In the genomic region with DNA sequence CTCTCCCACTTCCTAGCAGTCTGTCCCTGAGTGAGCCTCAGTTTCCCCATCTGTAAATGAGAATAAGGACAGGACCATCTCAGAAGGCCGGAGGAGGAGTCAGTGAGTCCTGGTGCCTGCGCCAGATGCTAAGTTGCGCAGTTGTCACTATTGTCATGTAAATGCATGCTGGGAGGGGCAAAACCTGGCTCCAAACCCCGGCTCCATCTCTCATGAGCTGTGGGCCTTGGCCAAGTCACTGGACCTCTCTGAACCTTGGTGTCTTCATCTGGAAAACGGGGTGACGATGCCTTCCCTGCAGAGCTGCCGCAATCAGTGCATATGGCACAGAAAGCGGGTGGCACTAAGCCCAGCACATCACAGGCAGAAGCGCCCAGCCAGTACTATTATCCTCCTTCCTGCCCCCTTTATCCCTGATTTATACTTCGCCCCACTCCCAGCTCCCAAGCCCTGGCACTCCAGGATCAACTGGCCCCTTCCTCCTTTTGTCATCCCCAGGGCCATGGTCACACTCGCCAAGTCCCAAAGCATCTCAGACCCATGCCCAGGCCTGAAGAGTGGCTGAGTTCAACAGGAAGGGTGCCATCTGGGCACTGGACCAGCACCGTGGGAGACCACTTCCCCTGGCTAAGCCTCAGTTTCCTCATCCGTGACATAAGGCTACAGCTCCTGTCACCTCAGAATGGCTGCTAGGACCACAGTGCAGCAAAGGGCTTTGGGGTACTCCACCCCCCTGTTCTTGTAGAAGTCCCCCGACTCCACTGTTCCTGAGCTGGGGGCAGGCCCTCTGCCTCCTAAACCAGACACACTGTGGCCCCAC, we compare ENCODE assay signal across 15 cellular contexts. TPM values are rescaled to one million over a fixed set of nuclear protein-coding genes. Genes with fewer than 3 reads are reported as not detected.
DNase-seq lines count a peak whose midpoint lies in the region; ATAC-seq, FAIRE-seq and TF ChIP-seq lines count a peak whose summit lies in the region.
"Had no signal": no experiment of that assay in that cellular context is flagged by ENCODE, and none has a peak within 500 bp of the region (broad histone marks: within the 10 kb centered on the region; RNA-seq: fewer than 3 reads in every experiment).

No MANE protein-coding gene starts in this region.

- H3K36me3 Mint-ChIP-seq in type B pancreatic cell: no peaks in the 10 kb centered on the region
- H3K36me3 Mint-ChIP-seq: IgD-negative memory B cell had no signal

- DNase-seq in HepG2 (ENCODE audit: low spot score) (no peak), right lobe of liver (no peak), mammary epithelial cell (no peak), lower lobe of right lung (no peak), type B pancreatic cell (ENCODE audit: extremely low spot score, unreplicated experiment) (no peak), NCI-H524 (lab: John Stamatoyannopoulos, UW) (no peak), HuH-7.5 (ENCODE audit: low spot score) (no peak)
- DNase-seq: activated T-cell treated with anti-CD3 and anti-CD28 coated beads, Interleukin-2, amount 50 U/mL, for 72 hours; effector memory CD8-positive, alpha-beta T cell; NCI-H2107; OCI-M1 had no signal

- no peak for TF ChIP-seq CTCF in HepG2 (CRISPR knock-in tag; IDR thresholded peaks at IDR 0.05)
- TF ChIP-seq CTCF in right lobe of liver (IDR thresholded peaks at IDR 0.05): no peak
- no peak for TF ChIP-seq CTCF in mammary epithelial cell (conservative IDR thresholded peaks at IDR 0.05 in 1 of 2, IDR thresholded peaks at IDR 0.05 in 1 of 2; ENCODE audit: extremely low read depth in 1 of 2, insufficient read depth in 1 of 2, low read depth in 1 of 2, low read length in 2 of 2)
- no peak for TF ChIP-seq CTCF in lower lobe of right lung (IDR thresholded peaks at IDR 0.05)
- TF ChIP-seq CTCF in type B pancreatic cell (conservative IDR thresholded peaks at IDR 0.05): no peak

- dilution Hi-C loops in mammary epithelial cell (cut with HindIII; ENCODE audit: low sequenced_read_pairs): no loop called here

- H3K9me3 ChIP-seq in HepG2 (ENCODE audit: low read length) (no peaks in the 10 kb centered on the region), right lobe of liver (no peaks in the 10 kb centered on the region), mammary epithelial cell (replicated peaks; ENCODE audit: insufficient read depth, low read length) (no peaks in the 10 kb centered on the region), lower lobe of right lung (no peaks in the 10 kb centered on the region)
- H3K9me3 ChIP-seq: vagina had no signal

- H3K27ac ChIP-seq in HepG2 (ENCODE audit: extremely low read length, insufficient read depth, low read length) (no peak overlapping the region), right lobe of liver (no peak overlapping the region), mammary epithelial cell (ENCODE audit: insufficient read depth, low read depth, low read length) (peak overlapping the region; percentile 6), lower lobe of right lung (no peak overlapping the region)
- H3K27ac ChIP-seq: C4-2B, vagina had no signal

- peak overlapping the region; percentile 52 for H3K4me3 Mint-ChIP-seq in type B pancreatic cell

- H3K4me1 ChIP-seq in HepG2 (ENCODE audit: insufficient read depth, low read length) (peaks cover 42% of the 10 kb centered on the region), right lobe of liver (peaks cover 0 to 19% (median 2%) of the 10 kb centered on the region in 4 donors), mammary epithelial cell (ENCODE audit: insufficient read depth, low read length) (peaks cover 49% of the 10 kb centered on the region), lower lobe of right lung (peaks cover 37% of the 10 kb centered on the region)

- CTCF ChIA-PET in HepG2 (lab: Yijun Ruan, JAX; ENCODE audit: low intra/inter-chr PET ratio, low total read pairs) (interaction anchor here (1.1 kb wide), 1 partner anchor 10 kb away, joined by 3 read pairs; no protein-coding TSS in a partner anchor), mammary epithelial cell (lab: Charles Lee; ENCODE audit: low non-redundant PET) (no interaction called here)

- H3K79me2 ChIP-seq in HepG2 (ENCODE audit: insufficient read depth, low read length) (no peaks in the 10 kb centered on the region), mammary epithelial cell (ENCODE audit: insufficient read depth, low read length) (peaks cover 32% of the 10 kb centered on the region)

- TF ChIP-seq RAD21 in HepG2 (CRISPR knock-in tag; IDR thresholded peaks at IDR 0.05): no peak

- H3K27me3 ChIP-seq in HepG2 (ENCODE audit: control insufficient read depth in 1 of 2, insufficient read depth in 2 of 2, low read length in 2 of 2) (peaks cover 16 to 34% of the 10 kb centered on the region in 2 experiments; a peak in 4 of 5 replicates), right lobe of liver (peaks cover 0 to 8% of the 10 kb centered on the region in 2 donors), mammary epithelial cell (ENCODE audit: insufficient read depth, low read length) (no peaks in the 10 kb centered on the region), lower lobe of right lung (ENCODE audit: low read depth) (peaks cover 18% of the 10 kb centered on the region)
- H3K27me3 ChIP-seq: vagina had no signal

- no peak overlapping the region for H3K9ac ChIP-seq in HepG2 (ENCODE audit: insufficient read depth, low read depth, low read length)
- no peak overlapping the region for H3K9ac ChIP-seq in mammary epithelial cell (ENCODE audit: insufficient read depth, low read length)

- H4K20me1 ChIP-seq in HepG2 (ENCODE audit: insufficient read depth, low read length) (no peaks in the 10 kb centered on the region), mammary epithelial cell (ENCODE audit: insufficient read depth, low read length) (no peaks in the 10 kb centered on the region)

- H3K27me3 Mint-ChIP-seq in type B pancreatic cell: no peaks in the 10 kb centered on the region

- no peak overlapping the region for H3K27ac Mint-ChIP-seq in type B pancreatic cell
- H3K27ac Mint-ChIP-seq: activated T-cell treated with anti-CD3 and anti-CD28 coated beads, Interleukin-2, amount 50 U/mL, for 72 hours; IgD-negative memory B cell had no signal

- BruUV-seq in HepG2 (replicated peaks; lab: Mats Ljungman, UMichigan) (no TSS peak), mammary epithelial cell (replicated peaks; lab: Mats Ljungman, UMichigan) (no TSS peak)

- in situ Hi-C loops in HepG2 (cut with HindIII; ENCODE audit: extremely low pct_ligation_motif_present, low pct_unique_long_range_greater_than_20kb) (loop anchor here (25.0 kb wide), 1 partner anchor 717 kb away; no protein-coding TSS in a partner anchor), mammary epithelial cell (cut with MboI; ENCODE audit: low sequenced_read_pairs in 2 of 2) (no loop called here)

- ATAC-seq in HepG2 (no peak), right lobe of liver (no peak), lower lobe of right lung (no peak), GM18505 (IDR thresholded peaks at IDR 0.05; ENCODE audit: unreplicated experiment) (no peak)
- ATAC-seq: activated T-cell treated with anti-CD3 and anti-CD28 coated beads, Interleukin-2, amount 50 U/mL, for 72 hours; effector memory CD8-positive, alpha-beta T cell had no signal

- FAIRE-seq in HepG2 (lab: Jason Lieb, UNC): no peak

- peaks cover 23% of the 10 kb centered on the region for H3K4me1 Mint-ChIP-seq in type B pancreatic cell (ENCODE audit: unreplicated experiment)

- no peaks in the 10 kb centered on the region for H3K36me3 ChIP-seq in HepG2 (replicated peaks in 1 of 2; ENCODE audit: control insufficient read depth in 1 of 2, insufficient read depth in 2 of 2, low read length in 2 of 2)
- no peaks in the 10 kb centered on the region for H3K36me3 ChIP-seq in right lobe of liver
- no peaks in the 10 kb centered on the region for H3K36me3 ChIP-seq in mammary epithelial cell (ENCODE audit: insufficient read depth, low read length)
- H3K36me3 ChIP-seq in lower lobe of right lung: no peaks in the 10 kb centered on the region
- H3K36me3 ChIP-seq: vagina had no signal

- no peak overlapping the region for H3K4me3 ChIP-seq in HepG2 (replicated peaks in 1 of 3; ENCODE audit: insufficient read depth in 1 of 3, low read depth in 2 of 3, low read length in 3 of 3)
- no peak overlapping the region for H3K4me3 ChIP-seq in right lobe of liver
- peak overlapping the region; percentile 67 to 91 (median 75) for H3K4me3 ChIP-seq in mammary epithelial cell (replicated peaks in 1 of 3; ENCODE audit: insufficient read depth in 1 of 3, low read depth in 2 of 3, low read length in 3 of 3)
- peak overlapping the region; percentile 55 for H3K4me3 ChIP-seq in lower lobe of right lung

- POLR2A ChIA-PET in HepG2 (lab: Yijun Ruan, JAX): no interaction called here

- intact Hi-C loops in HepG2 (cut with micrococcal nuclease; ENCODE audit: unreplicated experiment): no loop called here
- intact Hi-C loops in right lobe of liver (cut with DNase I): no loop called here
- intact Hi-C loops in mammary epithelial cell (cut with micrococcal nuclease): no loop called here
- intact Hi-C loops in lower lobe of right lung (cut with DNase I): no loop called here

- WGBS in HepG2 (ENCODE audit: low lambda C conversion rate): 86% methylated on average over 10 of the region's 14 CpGs
- 72% methylated on average over 5 of the region's 14 CpGs for WGBS in right lobe of liver (ENCODE audit: insufficient coverage, low coverage, low lambda C conversion rate, missing lambda C conversion rate)
- 62% methylated on average over 13 of the region's 14 CpGs for WGBS in mammary epithelial cell (ENCODE audit: low coverage, missing lambda C conversion rate)

- H3K4me2 ChIP-seq in HepG2 (ENCODE audit: low read depth, low read length) (peak overlapping the region; percentile 67; the same call in 1 of the 2 replicates), mammary epithelial cell (ENCODE audit: insufficient read depth, low read depth, low read length) (peak overlapping the region; percentile 96)

- TF ChIP-seq EP300 in HepG2 (IDR thresholded peaks at IDR 0.05; ENCODE audit: low read depth in 2 of 2, low read length in 2 of 2) (no peak), HepG2 (CRISPR knock-in tag; IDR thresholded peaks at IDR 0.05; ENCODE audit: borderline replicate concordance) (no peak)

- TF ChIP-seq POLR2A in HepG2 (IDR thresholded peaks at IDR 0.05; ENCODE audit: insufficient read depth in 1 of 2, low read depth in 2 of 2, low read length in 2 of 2): no peak
- no peak for TF ChIP-seq POLR2A in right lobe of liver (IDR thresholded peaks at IDR 0.05)
- TF ChIP-seq POLR2A in GM18505 (IDR thresholded peaks at IDR 0.05; ENCODE audit: borderline replicate concordance, extremely low read depth, insufficient read depth, insufficient read length): no peak

- no peaks in the 10 kb centered on the region for H3K9me3 Mint-ChIP-seq in type B pancreatic cell
- H3K9me3 Mint-ChIP-seq: activated T-cell treated with anti-CD3 and anti-CD28 coated beads, Interleukin-2, amount 50 U/mL, for 72 hours; effector memory CD8-positive, alpha-beta T cell; IgD-negative memory B cell had no signal

- H2AFZ ChIP-seq in HepG2 (ENCODE audit: low read length): no peak overlapping the region
- peak overlapping the region; percentile 18 for H2AFZ ChIP-seq in mammary epithelial cell (ENCODE audit: low read depth, low read length)

RNA-seq across cellular contexts. Expression of gene PLEKHG5, which starts 4.3 kb away (rescaled TPM):
- total RNA-seq in HepG2 (2016; rRNA removed; fragmentation: Illumina TruSeq; extraction: Trizol) (1.9 and 3.5 TPM in 2 replicates), right lobe of liver (1 to 10 TPM in 5 of 6 experiments, under 1 TPM in 1; 0.70 to 2.3 (median 1.5) TPM), mammary epithelial cell (10 to 100 TPM; 19.0 to 88.8 TPM), lower lobe of right lung (9.5 TPM), type B pancreatic cell (ENCODE audit: low replicate concordance) (28.5 and 30.6 TPM in 2 replicates)
- total RNA-seq in HepG2 (2016; cell fraction: cytosol; rRNA removed; fragmentation: Illumina TruSeq; extraction: Trizol; ENCODE audit: low read depth): 0.51 and 0.62 TPM in 2 replicates
- total RNA-seq in HepG2 (2016; cell fraction: insoluble cytoplasmic fraction; rRNA removed; fragmentation: Illumina TruSeq; extraction: Trizol): 1.4 and 3.4 TPM in 2 replicates
- 0.99 and 1.2 TPM in 2 replicates for total RNA-seq in HepG2 (2016; cell fraction: membrane; rRNA removed; fragmentation: Illumina TruSeq; extraction: Trizol)
- total RNA-seq in HepG2 (2016; cell fraction: nucleus; rRNA removed; fragmentation: Illumina TruSeq; extraction: Trizol): 3.3 and 4.4 TPM in 2 replicates
- polyA plus RNA-seq in HepG2 (2011; rRNA removed) (1.9 and 2.6 TPM in 2 replicates), mammary epithelial cell (25.3 TPM)
- polyA plus RNA-seq in HepG2 (2011; cell fraction: cytosol; rRNA removed): 1.1 and 1.7 TPM in 2 replicates
- polyA plus RNA-seq in HepG2 (2011; cell fraction: nucleus; rRNA removed): 17.2 and 22.8 TPM in 2 replicates
- 1.4 and 1.5 TPM in 2 replicates for polyA plus RNA-seq in HepG2 (2012)
- polyA plus RNA-seq in HepG2 (2016; cell fraction: cytosol; fragmentation: Illumina TruSeq; extraction: Trizol; ENCODE audit: low read depth): 0.23 and 0.25 TPM in 2 replicates
- polyA plus RNA-seq in HepG2 (2016; cell fraction: insoluble cytoplasmic fraction; fragmentation: Illumina TruSeq; extraction: Trizol; ENCODE audit: low read depth): 1.9 and 2.0 TPM in 2 replicates
- 0.45 and 0.71 TPM in 2 replicates for polyA plus RNA-seq in HepG2 (2016; cell fraction: membrane; fragmentation: Illumina TruSeq; extraction: Trizol; ENCODE audit: low read depth)
- polyA plus RNA-seq in HepG2 (2016; cell fraction: nucleus; fragmentation: Illumina TruSeq; extraction: Trizol; ENCODE audit: insufficient read depth, low read depth): 9.3 and 11.3 TPM in 2 replicates
- 1.9 and 3.8 TPM in 2 replicates for polyA minus RNA-seq in HepG2 (2011; rRNA and poly(A)+ RNA removed; ENCODE audit: low replicate concordance)
- polyA minus RNA-seq in HepG2 (2011; cell fraction: cytosol; rRNA and poly(A)+ RNA removed): 1.4 TPM in 2 replicates
- 2.6 and 3.0 TPM in 2 replicates for polyA minus RNA-seq in HepG2 (2011; cell fraction: nucleus; rRNA and poly(A)+ RNA removed)
- polyA minus RNA-seq in mammary epithelial cell: 20.3 TPM
- polyA plus RNA-seq: IgD-negative memory B cell had no signal

RNA-seq across cellular contexts. Expression of gene TNFRSF25, which starts 29.8 kb away (rescaled TPM):
- total RNA-seq in HepG2 (2016; rRNA removed; fragmentation: Illumina TruSeq; extraction: Trizol) (0.55 and 1.5 TPM in 2 replicates), right lobe of liver (1 to 10 TPM; 1.1 to 3.2 (median 2.1) TPM), mammary epithelial cell (10 to 100 TPM in 1 of 2 donors, 1 to 10 TPM in 1; 6.7 to 60.9 TPM), lower lobe of right lung (8.2 TPM), type B pancreatic cell (ENCODE audit: low replicate concordance) (27.0 and 29.4 TPM in 2 replicates)
- total RNA-seq in HepG2 (2016; cell fraction: cytosol; rRNA removed; fragmentation: Illumina TruSeq; extraction: Trizol; ENCODE audit: low read depth): 0.40 and 0.44 TPM in 2 replicates
- total RNA-seq in HepG2 (2016; cell fraction: insoluble cytoplasmic fraction; rRNA removed; fragmentation: Illumina TruSeq; extraction: Trizol): 0.13 and 0.97 TPM in 2 replicates
- total RNA-seq in HepG2 (2016; cell fraction: membrane; rRNA removed; fragmentation: Illumina TruSeq; extraction: Trizol): 0.34 and 0.37 TPM in 2 replicates
- total RNA-seq in HepG2 (2016; cell fraction: nucleus; rRNA removed; fragmentation: Illumina TruSeq; extraction: Trizol): 1.5 and 1.6 TPM in 2 replicates
- polyA plus RNA-seq in HepG2 (2011; rRNA removed) (1.4 and 1.6 TPM in 2 replicates), mammary epithelial cell (21.0 TPM)
- 0.47 and 0.64 TPM in 2 replicates for polyA plus RNA-seq in HepG2 (2011; cell fraction: cytosol; rRNA removed)
- 18.5 and 21.8 TPM in 2 replicates for polyA plus RNA-seq in HepG2 (2011; cell fraction: nucleus; rRNA removed)
- 3.9 and 4.6 TPM in 2 replicates for polyA plus RNA-seq in HepG2 (2012)
- 0.43 TPM in 1 of 2 replicates, not detected in the other for polyA plus RNA-seq in HepG2 (2016; cell fraction: cytosol; fragmentation: Illumina TruSeq; extraction: Trizol; ENCODE audit: low read depth)
- 0.17 and 0.44 TPM in 2 replicates for polyA plus RNA-seq in HepG2 (2016; cell fraction: insoluble cytoplasmic fraction; fragmentation: Illumina TruSeq; extraction: Trizol; ENCODE audit: low read depth)
- polyA plus RNA-seq in HepG2 (2016; cell fraction: membrane; fragmentation: Illumina TruSeq; extraction: Trizol; ENCODE audit: low read depth): 0.17 TPM in 1 of 2 replicates, not detected in the other
- 5.2 and 7.0 TPM in 2 replicates for polyA plus RNA-seq in HepG2 (2016; cell fraction: nucleus; fragmentation: Illumina TruSeq; extraction: Trizol; ENCODE audit: insufficient read depth, low read depth)
- polyA minus RNA-seq in HepG2 (2011; rRNA and poly(A)+ RNA removed; ENCODE audit: low replicate concordance): 0.68 and 1.8 TPM in 2 replicates
- polyA minus RNA-seq in HepG2 (2011; cell fraction: cytosol; rRNA and poly(A)+ RNA removed): not detected in 2 replicates
- polyA minus RNA-seq in HepG2 (2011; cell fraction: nucleus; rRNA and poly(A)+ RNA removed): 1.3 and 1.9 TPM in 2 replicates
- 5.8 TPM for polyA minus RNA-seq in mammary epithelial cell

RNA-seq across cellular contexts. Expression of gene NOL9, which starts 58.6 kb away (rescaled TPM):
- total RNA-seq in HepG2 (2016; rRNA removed; fragmentation: Illumina TruSeq; extraction: Trizol): 20.2 and 24.7 TPM in 2 replicates
- 4.3 and 6.3 TPM in 2 replicates for total RNA-seq in HepG2 (2016; cell fraction: cytosol; rRNA removed; fragmentation: Illumina TruSeq; extraction: Trizol; ENCODE audit: low read depth)
- total RNA-seq in HepG2 (2016; cell fraction: insoluble cytoplasmic fraction; rRNA removed; fragmentation: Illumina TruSeq; extraction: Trizol): 19.4 and 25.8 TPM in 2 replicates
- 5.9 and 8.3 TPM in 2 replicates for total RNA-seq in HepG2 (2016; cell fraction: membrane; rRNA removed; fragmentation: Illumina TruSeq; extraction: Trizol)
- 26.3 and 28.9 TPM in 2 replicates for total RNA-seq in HepG2 (2016; cell fraction: nucleus; rRNA removed; fragmentation: Illumina TruSeq; extraction: Trizol)
- 13.0 and 18.0 TPM in 2 replicates for polyA plus RNA-seq in HepG2 (2011; rRNA removed)
- 4.1 and 6.3 TPM in 2 replicates for polyA plus RNA-seq in HepG2 (2011; cell fraction: cytosol; rRNA removed)
- polyA plus RNA-seq in HepG2 (2011; cell fraction: nucleus; rRNA removed): 21.8 and 23.2 TPM in 2 replicates
- 5.5 and 7.7 TPM in 2 replicates for polyA plus RNA-seq in HepG2 (2012)
- polyA plus RNA-seq in HepG2 (2016; cell fraction: cytosol; fragmentation: Illumina TruSeq; extraction: Trizol; ENCODE audit: low read depth): 1.00 and 1.3 TPM in 2 replicates
- 11.8 and 15.3 TPM in 2 replicates for polyA plus RNA-seq in HepG2 (2016; cell fraction: insoluble cytoplasmic fraction; fragmentation: Illumina TruSeq; extraction: Trizol; ENCODE audit: low read depth)
- polyA plus RNA-seq in HepG2 (2016; cell fraction: membrane; fragmentation: Illumina TruSeq; extraction: Trizol; ENCODE audit: low read depth): 2.0 and 2.6 TPM in 2 replicates
- polyA plus RNA-seq in HepG2 (2016; cell fraction: nucleus; fragmentation: Illumina TruSeq; extraction: Trizol; ENCODE audit: insufficient read depth, low read depth): 25.2 and 25.4 TPM in 2 replicates
- 14.0 and 45.5 TPM in 2 replicates for polyA minus RNA-seq in HepG2 (2011; rRNA and poly(A)+ RNA removed; ENCODE audit: low replicate concordance)
- 5.5 and 8.8 TPM in 2 replicates for polyA minus RNA-seq in HepG2 (2011; cell fraction: cytosol; rRNA and poly(A)+ RNA removed)
- polyA minus RNA-seq in HepG2 (2011; cell fraction: nucleus; rRNA and poly(A)+ RNA removed): 63.2 and 74.2 TPM in 2 replicates
- total RNA-seq in right lobe of liver: 10 to 100 TPM in 3 of 6 experiments, 1 to 10 TPM in 3; 8.9 to 13.1 (median 10.7) TPM
- total RNA-seq in mammary epithelial cell: 10 to 100 TPM; 25.5 to 36.4 TPM
- 16.0 TPM for polyA plus RNA-seq in mammary epithelial cell
- polyA minus RNA-seq in mammary epithelial cell: 39.8 TPM
- total RNA-seq in lower lobe of right lung: 19.4 TPM
- total RNA-seq in type B pancreatic cell (ENCODE audit: low replicate concordance): 32.9 and 43.0 TPM in 2 replicates

RNA-seq across cellular contexts. Expression of gene TAS1R1, which starts 59.4 kb away (rescaled TPM):
- total RNA-seq in HepG2 (2016; rRNA removed; fragmentation: Illumina TruSeq; extraction: Trizol) (0.98 and 1.4 TPM in 2 replicates), right lobe of liver (under 1 TPM in 1 of 6 experiments, not detected in 5; 0.26 TPM), mammary epithelial cell (under 1 TPM in 1 of 2 donors, not detected in 1; 0.09 TPM), lower lobe of right lung (0.27 TPM), type B pancreatic cell (ENCODE audit: low replicate concordance) (not detected in 2 replicates)
- 0.26 and 0.30 TPM in 2 replicates for total RNA-seq in HepG2 (2016; cell fraction: cytosol; rRNA removed; fragmentation: Illumina TruSeq; extraction: Trizol; ENCODE audit: low read depth)
- 1.4 and 1.7 TPM in 2 replicates for total RNA-seq in HepG2 (2016; cell fraction: insoluble cytoplasmic fraction; rRNA removed; fragmentation: Illumina TruSeq; extraction: Trizol)
- total RNA-seq in HepG2 (2016; cell fraction: membrane; rRNA removed; fragmentation: Illumina TruSeq; extraction: Trizol): 1.1 and 2.0 TPM in 2 replicates
- 1.1 TPM in 2 replicates for total RNA-seq in HepG2 (2016; cell fraction: nucleus; rRNA removed; fragmentation: Illumina TruSeq; extraction: Trizol)
- polyA plus RNA-seq in HepG2 (2011; rRNA removed) (1.6 and 1.9 TPM in 2 replicates), mammary epithelial cell (0.05 TPM)
- polyA plus RNA-seq in HepG2 (2011; cell fraction: cytosol; rRNA removed): 1.8 and 2.4 TPM in 2 replicates
- 0.93 and 1.9 TPM in 2 replicates for polyA plus RNA-seq in HepG2 (2011; cell fraction: nucleus; rRNA removed)
- 0.30 and 0.32 TPM in 2 replicates for polyA plus RNA-seq in HepG2 (2012)
- polyA plus RNA-seq in HepG2 (2016; cell fraction: cytosol; fragmentation: Illumina TruSeq; extraction: Trizol; ENCODE audit: low read depth): 0.71 and 0.72 TPM in 2 replicates
- polyA plus RNA-seq in HepG2 (2016; cell fraction: insoluble cytoplasmic fraction; fragmentation: Illumina TruSeq; extraction: Trizol; ENCODE audit: low read depth): 0.81 and 1.2 TPM in 2 replicates
- 1.2 TPM in 2 replicates for polyA plus RNA-seq in HepG2 (2016; cell fraction: membrane; fragmentation: Illumina TruSeq; extraction: Trizol; ENCODE audit: low read depth)
- 1.9 and 2.5 TPM in 2 replicates for polyA plus RNA-seq in HepG2 (2016; cell fraction: nucleus; fragmentation: Illumina TruSeq; extraction: Trizol; ENCODE audit: insufficient read depth, low read depth)
- 0.09 and 5.5 TPM in 2 replicates for polyA minus RNA-seq in HepG2 (2011; rRNA and poly(A)+ RNA removed; ENCODE audit: low replicate concordance)
- polyA minus RNA-seq in HepG2 (2011; cell fraction: cytosol; rRNA and poly(A)+ RNA removed): 0.79 and 1.3 TPM in 2 replicates
- 0.26 and 1.2 TPM in 2 replicates for polyA minus RNA-seq in HepG2 (2011; cell fraction: nucleus; rRNA and poly(A)+ RNA removed)
- polyA minus RNA-seq in mammary epithelial cell: not detected
- total RNA-seq: activated T-cell treated with anti-CD3 and anti-CD28 coated beads, Interleukin-2, amount 50 U/mL, for 72 hours; vagina had no signal
- polyA plus RNA-seq: IgD-negative memory B cell had no signal

Comparison
In these comparisons a context has a peak if more than half of its experiments do, and no peak if none do; other contexts are left out.
1. H3K4me3 ChIP-seq: peak in mammary epithelial cell (3 of 3) and lower lobe of right lung (single experiment); none in HepG2 (0 of 3) and right lobe of liver (0 of 3).